8 cellular contexts compared by ENCODE assay signal in genomic region chr3:139343895-139344856, GRCh38. TPM values are rescaled to one million over a fixed set of nuclear protein-coding genes. Genes with fewer than 3 reads are reported as not detected.
A peak's percentile ranks its signal among the peaks of the same experiment; 100 is the strongest.
DNase-seq lines count a peak whose midpoint lies in the region; ATAC-seq and TF ChIP-seq lines count a peak whose summit lies in the region.

Gene MRPS22, plus strand, starts transcription at chr3:139344020. Its CDS starts 7 bp downstream, at chr3:139344027.

- H3K9me3 ChIP-seq in Karpas-422 (ENCODE audit: low read length) (no peaks in the 10 kb centered on the region), fibroblast of lung (ENCODE audit: control insufficient read depth, insufficient read depth, low read depth, low read length) (no peaks in the 10 kb centered on the region)
- H3K9me3 ChIP-seq in naive thymus-derived CD4-positive, alpha-beta T cell (ENCODE audit: control insufficient read depth in 2 of 3, low read length in 3 of 3) = no peaks in the 10 kb centered on the region

- H3K4me3 Mint-ChIP-seq in naive thymus-derived CD4-positive, alpha-beta T cell = peak within 1 kb of the TSS in 2 of 10 donors; percentile 59 to 72
- peak within 1 kb of the TSS in 1 of 2 donors; percentile 46 for H3K4me3 Mint-ChIP-seq in stimulated activated naive B cell treated with anti-CD40 and anti-IgM and Interleukin-4, amounts not matched to agents 10 μg/mL and 1 μg/mL and 100 μg/mL, for 72 hours

- CTCF ChIA-PET in naive thymus-derived CD4-positive, alpha-beta T cell (lab: Charles Lee) = no interaction called here

- intact Hi-C loops in naive thymus-derived CD4-positive, alpha-beta T cell (cut with micrococcal nuclease) = loop anchor here (1.0 to 10.0 kb wide), 10 partner anchors 15 to 1597 kb away; partner anchors contain the start of genes ARMC8 (in 2 of the 2), CEP70 (in 2 of the 2), COPB2 (in 2 of the 2) and FAIM (in 1 of the 2)

- peaks cover 11% of the 10 kb centered on the region; the same call in 1 of the 2 replicates for H3K36me3 ChIP-seq in Karpas-422 (ENCODE audit: insufficient read depth, low read length)
- H3K36me3 ChIP-seq in fibroblast of lung (ENCODE audit: control insufficient read depth, insufficient read depth, low read length) = no peaks in the 10 kb centered on the region
- peaks cover 0 to 28% (median 17%) of the 10 kb centered on the region in 3 experiments for H3K36me3 ChIP-seq in naive thymus-derived CD4-positive, alpha-beta T cell (ENCODE audit: control insufficient read depth in 2 of 3, insufficient read depth in 3 of 3, low read length in 3 of 3)

- 0 out of 2 replicates have a peak, but pooled peaks cover 6% of the 10 kb centered on the region for H3K9me2 ChIP-seq in Karpas-422 (replicated peaks; ENCODE audit: insufficient read depth, low read length)

- peaks cover under 1 to 9% (median 6%) of the 10 kb centered on the region in 5 donors for H3K36me3 Mint-ChIP-seq in naive thymus-derived CD4-positive, alpha-beta T cell
- H3K36me3 Mint-ChIP-seq in stimulated activated naive B cell treated with anti-CD40 and anti-IgM and Interleukin-4, amounts not matched to agents 10 μg/mL and 1 μg/mL and 100 μg/mL, for 72 hours = peaks cover 8 to 13% of the 10 kb centered on the region in 2 donors

- H3K4me3 ChIP-seq in Karpas-422 (ENCODE audit: low read length) = peak within 1 kb of the TSS; percentile 98
- peak within 1 kb of the TSS; percentile 67 to 100 (median 94) for H3K4me3 ChIP-seq in fibroblast of lung (replicated peaks in 1 of 4; ENCODE audit: control extremely low read depth in 1 of 4, insufficient read depth in 1 of 4, low read depth in 3 of 4, low read length in 4 of 4)
- peak within 1 kb of the TSS; percentile 86 for H3K4me3 ChIP-seq in naive thymus-derived CD4-positive, alpha-beta T cell (ENCODE audit: low read length)

- 0 out of 2 replicates have a peak within 1 kb of the TSS, but pooled peaks have one; percentile 13 for H3K27ac ChIP-seq in Karpas-422 (ENCODE audit: low read length)
- peak within 1 kb of the TSS; percentile 84 for H3K27ac ChIP-seq in fibroblast of lung (ENCODE audit: insufficient read depth, low read length)
- H3K27ac ChIP-seq in naive thymus-derived CD4-positive, alpha-beta T cell (ENCODE audit: low read depth, low read length) = peak within 1 kb of the TSS; percentile 88

- H3K27me3 ChIP-seq in Karpas-422 (ENCODE audit: low read length) (no peaks in the 10 kb centered on the region), fibroblast of lung (ENCODE audit: control insufficient read depth, insufficient read depth, low read length) (no peaks in the 10 kb centered on the region)
- no peaks in the 10 kb centered on the region for H3K27me3 ChIP-seq in naive thymus-derived CD4-positive, alpha-beta T cell (ENCODE audit: control insufficient read depth in 2 of 2, insufficient read depth in 2 of 2, low read length in 2 of 2)

- peaks cover 0 to 9% (median 6%) of the 10 kb centered on the region in 5 donors for H3K27me3 Mint-ChIP-seq in naive thymus-derived CD4-positive, alpha-beta T cell
- H3K27me3 Mint-ChIP-seq in stimulated activated naive B cell treated with anti-CD40 and anti-IgM and Interleukin-4, amounts not matched to agents 10 μg/mL and 1 μg/mL and 100 μg/mL, for 72 hours = peaks cover 6 to 19% of the 10 kb centered on the region in 2 donors

- DNase-seq in DMS79 treated with DMSO at 0.1 percent for 48 hours (lab: John Stamatoyannopoulos, UW) = peak; percentile 90
- peak; percentile 94 for DNase-seq in Karpas-422
- peak; percentile 95 for DNase-seq in RKO (ENCODE audit: low spot score)
- peak; percentile 63 for DNase-seq in activated T-helper 1 cell treated with Interleukin-2 at 50 U/mL for 16 hours (ENCODE audit: low read depth)
- DNase-seq in fibroblast of lung (ENCODE audit: low read depth in 2 of 2) = peak; percentile 92 to 93
- peak; percentile 52 to 87 (median 85) for DNase-seq in naive thymus-derived CD4-positive, alpha-beta T cell
- DNase-seq in stimulated activated naive B cell treated with anti-CD40 and anti-IgM and Interleukin-4, amounts not matched to agents 10 μg/mL and 1 μg/mL and 100 μg/mL, for 72 hours = peak; percentile 82

- H3K4me2 ChIP-seq in Karpas-422 (ENCODE audit: low read depth, low read length, poor library complexity, severe bottlenecking) (peak within 1 kb of the TSS; percentile 99), fibroblast of lung (ENCODE audit: extremely low read depth, insufficient read depth, low read length) (peak within 1 kb of the TSS; percentile 65)

- H3K4me1 Mint-ChIP-seq in naive thymus-derived CD4-positive, alpha-beta T cell = peaks cover 7 to 19% (median 10%) of the 10 kb centered on the region in 7 donors
- peaks cover 0 to 7% of the 10 kb centered on the region in 2 donors for H3K4me1 Mint-ChIP-seq in stimulated activated naive B cell treated with anti-CD40 and anti-IgM and Interleukin-4, amounts not matched to agents 10 μg/mL and 1 μg/mL and 100 μg/mL, for 72 hours

- peaks cover 41% of the 10 kb centered on the region for H3K79me2 ChIP-seq in Karpas-422 (ENCODE audit: low read length)
- peaks cover 31% of the 10 kb centered on the region for H3K79me2 ChIP-seq in fibroblast of lung (ENCODE audit: control insufficient read depth, insufficient read depth, low read length)

- peaks cover 0 to 6% (median 0%) of the 10 kb centered on the region in 11 donors for H3K9me3 Mint-ChIP-seq in naive thymus-derived CD4-positive, alpha-beta T cell
- H3K9me3 Mint-ChIP-seq in stimulated activated naive B cell treated with anti-CD40 and anti-IgM and Interleukin-4, amounts not matched to agents 10 μg/mL and 1 μg/mL and 100 μg/mL, for 72 hours = peaks cover 3 to 4% of the 10 kb centered on the region in 2 donors

- POLR2A ChIA-PET in naive thymus-derived CD4-positive, alpha-beta T cell (lab: Charles Lee) = interaction anchor here (0.7 to 1.2 kb wide), 2 partner anchors 10 to 1050 kb away, joined by 3 to 4 read pairs; no protein-coding TSS in a partner anchor

- H3K9ac ChIP-seq in Karpas-422 (ENCODE audit: low read length) = peak within 1 kb of the TSS; percentile 86
- peak within 1 kb of the TSS; percentile 89 for H3K9ac ChIP-seq in fibroblast of lung (ENCODE audit: insufficient read depth, low read length)

- H4K20me1 ChIP-seq in Karpas-422 (ENCODE audit: insufficient read depth, low read depth, low read length) (no peaks in the 10 kb centered on the region), fibroblast of lung (ENCODE audit: control insufficient read depth, extremely low read depth, insufficient read depth, low read length) (no peaks in the 10 kb centered on the region)

- H3K4me1 ChIP-seq in Karpas-422 (ENCODE audit: low read length) (peaks cover 14% of the 10 kb centered on the region), fibroblast of lung (ENCODE audit: control insufficient read depth, extremely low read depth, insufficient read depth, low read length) (no peaks in the 10 kb centered on the region)
- peaks cover 15% of the 10 kb centered on the region in 2 donors for H3K4me1 ChIP-seq in naive thymus-derived CD4-positive, alpha-beta T cell (ENCODE audit: control insufficient read depth in 2 of 2, insufficient read depth in 2 of 2, low read length in 2 of 2)

- no peak for TF ChIP-seq CTCF in fibroblast of lung (conservative IDR thresholded peaks at IDR 0.05 in 1 of 2, IDR thresholded peaks at IDR 0.05 in 1 of 2; ENCODE audit: low read depth in 1 of 2, low read length in 2 of 2)

- H3K27ac Mint-ChIP-seq in naive thymus-derived CD4-positive, alpha-beta T cell = peak within 1 kb of the TSS in 3 of 9 donors; percentile 15 to 64 (median 31)
- H3K27ac Mint-ChIP-seq in stimulated activated naive B cell treated with anti-CD40 and anti-IgM and Interleukin-4, amounts not matched to agents 10 μg/mL and 1 μg/mL and 100 μg/mL, for 72 hours = peak within 1 kb of the TSS; percentile 66

- peak; percentile 97 for ATAC-seq in GM21825 (IDR thresholded peaks at IDR 0.05; ENCODE audit: unreplicated experiment)
- peak; percentile 97 for ATAC-seq in naive thymus-derived CD4-positive, alpha-beta T cell
- ATAC-seq in stimulated activated naive B cell treated with anti-CD40 and anti-IgM and Interleukin-4, amounts not matched to agents 10 μg/mL and 1 μg/mL and 100 μg/mL, for 72 hours (replicated peaks) = peak; percentile 98

- peak within 1 kb of the TSS; percentile 85 for H2AFZ ChIP-seq in Karpas-422 (ENCODE audit: low read length)
- peak within 1 kb of the TSS; percentile 90 for H2AFZ ChIP-seq in fibroblast of lung (ENCODE audit: low read length)

RNA-seq across cellular contexts. Expression of gene MRPS22, which starts in this region (rescaled TPM):
- total RNA-seq in Karpas-422 (2014; rRNA removed; shearing (Covaris generic); ENCODE audit: low replicate concordance) = 39.9 and 50.3 TPM in 2 replicates
- total RNA-seq in fibroblast of lung = 81.3 and 90.1 TPM in 2 replicates
- 56.7 and 64.6 TPM in 2 replicates for polyA plus RNA-seq in fibroblast of lung
- polyA plus RNA-seq in fibroblast of lung (2012) = 42.5 and 53.1 TPM in 2 replicates
- polyA minus RNA-seq in fibroblast of lung (ENCODE audit: low replicate concordance) = 1.1 and 3.3 TPM in 2 replicates
- total RNA-seq in naive thymus-derived CD4-positive, alpha-beta T cell = 10 to 100 TPM; 26.2 to 37.2 (median 36.3) TPM
- 10 to 100 TPM; 45.5 to 47.0 TPM for polyA plus RNA-seq in naive thymus-derived CD4-positive, alpha-beta T cell

Comparison
In these comparisons a context has a peak if more than half of its experiments do, and no peak if none do; other contexts are left out.
1. Peak in every context shown above with its lines: DNase-seq, ATAC-seq, H3K4me3 ChIP-seq and H3K27ac ChIP-seq.
2. H3K27ac ChIP-seq: peak in every context shown above with its lines; median percentile 88 in naive thymus-derived CD4-positive, alpha-beta T cell; 84 in fibroblast of lung; 13 in Karpas-422.